In genomic region chr5:137752873-137753226, GRCh38 we compare ENCODE assay signal across 8 cellular contexts. TPM values are rescaled to one million over a fixed set of nuclear protein-coding genes. Genes with fewer than 3 reads are reported as not detected.
DNase-seq lines count a peak whose midpoint lies in the region; ATAC-seq and TF ChIP-seq lines count a peak whose summit lies in the region.

No MANE protein-coding gene starts in this region.

- H3K4me3 Mint-ChIP-seq in MCF 10A (ENCODE audit: unreplicated experiment): peak overlapping the region; percentile 87

- H3K4me3 ChIP-seq in OCI-LY3 (ENCODE audit: low read length): peak overlapping the region; percentile 100
- H3K4me3 ChIP-seq in left lung: peak overlapping the region; percentile 74
- peak overlapping the region; percentile 87 for H3K4me3 ChIP-seq in thoracic aorta

- H3K9ac ChIP-seq in OCI-LY3 (ENCODE audit: low read length): peak overlapping the region; percentile 95

- H3K4me1 Mint-ChIP-seq in MCF 10A (ENCODE audit: insufficient read depth, unreplicated experiment): peaks cover 15% of the 10 kb centered on the region

- POLR2A ChIA-PET in MCF 10A (lab: Yijun Ruan, JAX): interaction anchor here (1.0 to 4.3 kb wide), 12 partner anchors 9 to 600 kb away, joined by 3 to 53 read pairs (median 4); partner anchors contain the start of genes FAM13B and NME5

- peaks cover 53% of the 10 kb centered on the region for H3K79me2 ChIP-seq in OCI-LY3 (ENCODE audit: low read length)

- BruUV-seq in MCF 10A (replicated peaks; lab: Mats Ljungman, UMichigan): no TSS peak

- H2AFZ ChIP-seq in OCI-LY3 (ENCODE audit: low read depth, low read length): no peak overlapping the region

- DNase-seq in activated CD8-positive, alpha-beta memory T cell treated with anti-CD3 and anti-CD28 coated beads for 24 hours: peak; percentile 67
- DNase-seq in activated CD8-positive, alpha-beta memory T cell treated with anti-CD3 and anti-CD28 coated beads, Interleukin-2, amount 50 U/mL, for 48 hours: no peak
- DNase-seq in MCF 10A (ENCODE audit: unreplicated experiment): peak; percentile 47
- DNase-seq in left lung: peak in 1 of 2 donors; percentile 52
- no peak for DNase-seq in thoracic aorta (ENCODE audit: low spot score)
- no peak for DNase-seq in DMS153 treated with DMSO at 0.1 percent for 48 hours (lab: John Stamatoyannopoulos, UW; ENCODE audit: unreplicated experiment)
- no peak for DNase-seq in amniotic stem cell (lab: John Stamatoyannopoulos, UW)

- ATAC-seq in left lung (peak; percentile 1), thoracic aorta (ENCODE audit: insufficient number of reproducible peaks, low FRiP score, low read depth) (no peak)

- peaks cover 26% of the 10 kb centered on the region for H3K4me1 ChIP-seq in OCI-LY3 (ENCODE audit: low read length)
- peaks cover 4 to 39% of the 10 kb centered on the region in 2 donors for H3K4me1 ChIP-seq in left lung
- peaks cover 21 to 39% of the 10 kb centered on the region in 2 donors for H3K4me1 ChIP-seq in thoracic aorta (ENCODE audit: control insufficient read depth in 1 of 2, low read depth in 2 of 2)

- H3K27ac ChIP-seq in OCI-LY3 (ENCODE audit: low read length) (no peak overlapping the region), left lung (peak overlapping the region; percentile 99), thoracic aorta (peak overlapping the region; percentile 98 to 99)

- H3K27ac Mint-ChIP-seq in MCF 10A (ENCODE audit: low read depth, unreplicated experiment): peak overlapping the region; percentile 99

- H3K9me3 ChIP-seq in OCI-LY3 (ENCODE audit: insufficient read depth, low read length): no peaks in the 10 kb centered on the region
- H3K9me3 ChIP-seq in left lung: no peaks in the 10 kb centered on the region
- H3K9me3 ChIP-seq in thoracic aorta: no peaks in the 10 kb centered on the region

- no peak for TF ChIP-seq CTCF in OCI-LY3 (IDR thresholded peaks at IDR 0.05; ENCODE audit: low read depth, low read length)
- no peak for TF ChIP-seq CTCF in MCF 10A (IDR thresholded peaks at IDR 0.05; ENCODE audit: unreplicated experiment)
- no peak for TF ChIP-seq CTCF in left lung (IDR thresholded peaks at IDR 0.05)
- no peak for TF ChIP-seq CTCF in thoracic aorta (IDR thresholded peaks at IDR 0.05)

- CTCF ChIA-PET in MCF 10A (lab: Yijun Ruan, JAX): interaction anchor here (0.6 to 2.2 kb wide), 20 partner anchors 9 to 425 kb away, joined by 3 to 31 read pairs (median 4); no protein-coding TSS in a partner anchor

- H3K27me3 ChIP-seq in OCI-LY3 (ENCODE audit: low read depth, low read length) (no peaks in the 10 kb centered on the region), left lung (no peaks in the 10 kb centered on the region), thoracic aorta (replicated peaks; ENCODE audit: insufficient read depth) (no peaks in the 10 kb centered on the region)

- H3K27me3 Mint-ChIP-seq in MCF 10A (ENCODE audit: insufficient read depth, unreplicated experiment): no peaks in the 10 kb centered on the region

- no peaks in the 10 kb centered on the region for H3K9me3 Mint-ChIP-seq in MCF 10A (ENCODE audit: unreplicated experiment)

- H3K36me3 ChIP-seq in OCI-LY3 (replicated peaks; ENCODE audit: low read depth, low read length) (peaks cover 34% of the 10 kb centered on the region), left lung (no peaks in the 10 kb centered on the region), thoracic aorta (no peaks in the 10 kb centered on the region)

- peaks cover 59% of the 10 kb centered on the region for H4K20me1 ChIP-seq in OCI-LY3 (ENCODE audit: insufficient read depth, low read length)

- peaks cover 39% of the 10 kb centered on the region for H3K36me3 Mint-ChIP-seq in MCF 10A (ENCODE audit: insufficient read depth, unreplicated experiment)

- peak overlapping the region; percentile 90 for H3K4me2 ChIP-seq in OCI-LY3 (ENCODE audit: low read length)

- intact Hi-C loops in MCF 10A (cut with micrococcal nuclease) (loop anchor here (1.0 to 5.0 kb wide), 3 partner anchors 69 to 584 kb away; partner anchors contain the start of genes FAM13B and FAM53C), left lung (cut with DNase I) (no loop called here)

RNA-seq across cellular contexts. Expression of gene HNRNPA0, which starts 1.3 kb away (rescaled TPM):
- total RNA-seq in MCF 10A (2022): 30.8 and 31.8 TPM in 2 replicates
- 10 to 100 TPM; 22.7 to 24.2 TPM for total RNA-seq in left lung
- total RNA-seq in thoracic aorta: 10 to 100 TPM in 1 of 2 donors, 1 to 10 TPM in 1; 9.3 to 14.9 TPM

RNA-seq across cellular contexts. Expression of gene KLHL3, which starts 17.0 kb away (rescaled TPM):
- total RNA-seq in MCF 10A (2022) (0.27 and 0.49 TPM in 2 replicates), left lung (1 to 10 TPM; 5.4 to 5.5 TPM), thoracic aorta (10 to 100 TPM in 1 of 2 donors, 1 to 10 TPM in 1; 9.1 to 12.8 TPM)

Comparison
In these comparisons a context has a peak if more than half of its experiments do, and no peak if none do; other contexts are left out.
1. DNase-seq: peak in activated CD8-positive, alpha-beta memory T cell treated with anti-CD3 and anti-CD28 coated beads for 24 hours (single experiment) and MCF 10A (single experiment); none in activated CD8-positive, alpha-beta memory T cell treated with anti-CD3 and anti-CD28 coated beads, Interleukin-2, amount 50 U/mL, for 48 hours (single experiment), thoracic aorta (single experiment), DMS153 treated with DMSO at 0.1 percent for 48 hours (single experiment) and amniotic stem cell (single experiment).
2. Peak in every context shown above with its lines, with median percentiles within 50 percentile points of each other: H3K4me3 ChIP-seq.